Comparison of ENCODE assay signal across 23 cellular contexts in the genomic region with DNA sequence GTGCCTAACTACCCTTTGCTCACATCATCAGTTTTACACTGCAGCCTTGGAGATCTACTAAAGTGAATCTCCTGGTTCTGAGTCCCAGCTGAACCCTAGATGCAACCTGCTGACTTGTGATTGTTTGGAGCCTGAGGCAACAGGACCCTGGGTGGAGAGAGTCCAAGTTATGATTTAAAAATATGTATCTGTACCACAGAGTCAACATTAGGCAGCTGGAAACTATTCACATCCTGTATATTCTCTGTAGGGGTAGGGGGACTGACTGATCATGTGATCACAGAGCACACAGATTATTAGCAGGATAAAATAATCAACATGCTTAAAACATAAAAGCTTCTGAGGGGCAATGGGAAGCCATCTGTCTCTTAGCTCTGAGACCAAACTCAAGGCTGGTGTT. TPM values are rescaled to one million over a fixed set of nuclear protein-coding genes. Genes with fewer than 3 reads are reported as not detected.
DNase-seq lines count a peak whose midpoint lies in the region; TF ChIP-seq lines count a peak whose summit lies in the region.
"Had no signal": no experiment of that assay in that cellular context is flagged by ENCODE, and none has a peak within 500 bp of the region (broad histone marks: within the 10 kb centered on the region; RNA-seq: fewer than 3 reads in every experiment).

No MANE protein-coding gene starts in this region.

- in situ Hi-C loops in HAP-1 (cut with MboI; ENCODE audit: low sequenced_read_pairs): no loop called here

- peak overlapping the region; percentile 34; the same call in 1 of the 2 replicates for H3K4me2 ChIP-seq in PC-9

- H3K4me3 ChIP-seq in PC-9 (no peak overlapping the region), HAP-1 (no peak overlapping the region)

- H2AFZ ChIP-seq in PC-9: no peak overlapping the region

- POLR2A ChIA-PET in PC-9 (lab: Charles Lee; ENCODE audit: unreplicated experiment): no interaction called here

- H3K9me3 ChIP-seq in PC-9 (ENCODE audit: insufficient read depth, low read depth): no peaks in the 10 kb centered on the region
- H3K9me3 ChIP-seq in HAP-1: no peaks in the 10 kb centered on the region

- H3K36me3 ChIP-seq in PC-9 (ENCODE audit: low read depth) (no peaks in the 10 kb centered on the region), HAP-1 (replicated peaks) (no peaks in the 10 kb centered on the region)

- H3F3A ChIP-seq in PC-9 (ENCODE audit: insufficient read depth, low read depth): no peaks in the 10 kb centered on the region

- H3K27ac ChIP-seq in PC-9: no peak overlapping the region

- no TSS peak for BruUV-seq in PC-9 (replicated peaks; lab: Mats Ljungman, UMichigan)

- no peaks in the 10 kb centered on the region for H3K79me2 ChIP-seq in PC-9 (ENCODE audit: low read depth)

- peak; percentile 1 for DNase-seq in HCEC 1CT
- DNase-seq in NCI-H2081 (lab: John Stamatoyannopoulos, UW): peak; percentile 26 to 78
- DNase-seq in PC-9: no peak
- peak; percentile 5 for DNase-seq in fibroblast of gingiva (ENCODE audit: low read depth)
- DNase-seq in HAP-1 (ENCODE audit: low spot score in 2 of 2): no peak
- no peak for DNase-seq in activated naive CD4-positive, alpha-beta T cell treated with anti-CD3 and anti-CD28 coated beads, Interleukin-2, amount 50 U/mL, for 16 hours
- no peak for DNase-seq in SKM-1 treated with dmso at 0.1 percent for 144 hours (lab: John Stamatoyannopoulos, UW; ENCODE audit: unreplicated experiment)
- DNase-seq: C1 segment of cervical spinal cord; CD8-positive, alpha-beta T cell; DMS79 treated with DMSO at 0.1 percent for 48 hours; NCI-H1048; NCI-H1436; NCI-H187; NCI-H446; NCI-H526 treated with DMSO at 0.1 percent for 48 hours; NK-92 treated with Interleukin-12 subunit alpha and Interleukin-12 subunit beta, amount 100 ng/mL, for 24 hours; RPMI8226; SHP77; T-helper 17 cell had no signal

- H3K27me3 ChIP-seq in PC-9 (ENCODE audit: insufficient read depth, low read depth) (no peaks in the 10 kb centered on the region), HAP-1 (ENCODE audit: low read depth) (peaks cover 12% of the 10 kb centered on the region)

- CTCF ChIA-PET in PC-9 (lab: Charles Lee): no interaction called here

- no peaks in the 10 kb centered on the region for H4K20me1 ChIP-seq in PC-9 (ENCODE audit: insufficient read depth)

- TF ChIP-seq CTCF in PC-9 (conservative IDR thresholded peaks at IDR 0.05): no peak

- H3K9me2 ChIP-seq in PC-9 (ENCODE audit: insufficient read depth): no peaks in the 10 kb centered on the region

- intact Hi-C loops in PC-9 (cut with micrococcal nuclease; ENCODE audit: unreplicated experiment): no loop called here

- H3K4me1 ChIP-seq in PC-9 (replicated peaks; ENCODE audit: insufficient read depth) (peaks cover 12% of the 10 kb centered on the region; the same call in 1 of the 2 replicates), HAP-1 (no peaks in the 10 kb centered on the region)

RNA-seq across cellular contexts. Expression of gene CT47B1, which starts 52.1 kb away (rescaled TPM):
- not detected in 2 replicates for total RNA-seq in PC-9 (2021)
- total RNA-seq: A673; CD8-positive, alpha-beta T cell; H1; HT-29; SK-MEL-5; T-helper 17 cell had no signal

Comparison
In these comparisons a context has a peak if more than half of its experiments do, and no peak if none do; other contexts are left out.
1. DNase-seq: peak in HCEC 1CT (single experiment), NCI-H2081 (2 of 2) and fibroblast of gingiva (single experiment); none in PC-9 (0 of 2), HAP-1 (0 of 2), activated naive CD4-positive, alpha-beta T cell treated with anti-CD3 and anti-CD28 coated beads, Interleukin-2, amount 50 U/mL, for 16 hours (single experiment) and SKM-1 treated with dmso at 0.1 percent for 144 hours (single experiment).